ENCODE assay signal across 11 cellular contexts in genomic region chr17:27546624-27547300, GRCh38.
DNase-seq lines count a peak whose midpoint lies in the region; ATAC-seq lines count a peak whose summit lies in the region.
"Had no signal": no experiment of that assay in that cellular context is flagged by ENCODE, and none has a peak within 500 bp of the region (broad histone marks: within the 10 kb centered on the region; RNA-seq: fewer than 3 reads in every experiment).

No MANE protein-coding gene starts in this region.

- DNase-seq in Daoy (ENCODE audit: low read depth) = peak; percentile 86
- DNase-seq in SJCRH30 = peak; percentile 86 to 89
- peak; percentile 51 for DNase-seq in myocyte (ENCODE audit: low read depth)
- DNase-seq in mucosa of gallbladder (ENCODE audit: low spot score) = no peak
- no peak for DNase-seq in LoVo (ENCODE audit: low spot score)
- DNase-seq: aorta, mammary epithelial cell, testis had no signal

- no peaks in the 10 kb centered on the region for H3K36me3 ChIP-seq in SJCRH30

- peaks cover 50% of the 10 kb centered on the region for H3K4me1 ChIP-seq in SJCRH30
- H3K4me1 ChIP-seq: testis had no signal

- peak overlapping the region; percentile 60 for H3K27ac ChIP-seq in SJCRH30
- H3K27ac ChIP-seq: testis had no signal

- ATAC-seq in GM19397 (IDR thresholded peaks at IDR 0.05; ENCODE audit: unreplicated experiment) (peak; percentile 28), GM18520 (IDR thresholded peaks at IDR 0.05; ENCODE audit: unreplicated experiment) (no peak), HG02623 (IDR thresholded peaks at IDR 0.05; ENCODE audit: unreplicated experiment) (no peak)

- no peaks in the 10 kb centered on the region for H3K9me3 ChIP-seq in SJCRH30 (replicated peaks)
- H3K9me3 ChIP-seq: testis had no signal

- no peak overlapping the region for H3K4me3 ChIP-seq in SJCRH30
- H3K4me3 ChIP-seq: testis had no signal

- H3K27me3 ChIP-seq in SJCRH30 = no peaks in the 10 kb centered on the region
- H3K27me3 ChIP-seq: testis had no signal

Comparison
In these comparisons a context has a peak if more than half of its experiments do, and no peak if none do; other contexts are left out.
1. DNase-seq: peak in Daoy (single experiment), SJCRH30 (2 of 2) and myocyte (single experiment); none in mucosa of gallbladder (single experiment) and LoVo (single experiment).